8 cellular contexts compared by ENCODE assay signal in genomic region chr9:613771-614347, GRCh38.
DNase-seq lines count a peak whose midpoint lies in the region; ATAC-seq and FAIRE-seq lines count a peak whose summit lies in the region.

No MANE protein-coding gene starts in this region.

- H2AFZ ChIP-seq in neuronal stem cell (ENCODE audit: low read length): peak overlapping the region; percentile 54

- H2BK12ac ChIP-seq in neuronal stem cell (ENCODE audit: low read length): no peak overlapping the region

- FAIRE-seq in GM19239 (lab: Jason Lieb, UNC): peak; percentile 58

- no peaks in the 10 kb centered on the region for H3K79me1 ChIP-seq in neuronal stem cell (ENCODE audit: low read depth, low read length)

- H2BK15ac ChIP-seq in neuronal stem cell (ENCODE audit: low read length): no peak overlapping the region

- no CpG with 5 or more reads among the region's 7 CpGs for WGBS in neuronal stem cell (ENCODE audit: extremely low coverage in 2 of 2, insufficient read length in 2 of 2, insufficient replicate concordance in 1 of 2), 2 donors

- ATAC-seq in HG03378 (IDR thresholded peaks at IDR 0.05; ENCODE audit: unreplicated experiment): peak; percentile 78

- H3K9me3 ChIP-seq in neuronal stem cell (replicated peaks in 1 of 2; ENCODE audit: control insufficient read depth in 2 of 2, insufficient read depth in 1 of 2, low read depth in 1 of 2, low read length in 2 of 2): no peaks in the 10 kb centered on the region

- no peak overlapping the region for H3K23ac ChIP-seq in neuronal stem cell (ENCODE audit: low read depth, low read length, poor library complexity)

- H3K27ac ChIP-seq in neuronal stem cell (replicated peaks; ENCODE audit: low read length): no peak overlapping the region

- H3K27me3 ChIP-seq in neuronal stem cell (ENCODE audit: control insufficient read depth in 3 of 3, insufficient read depth in 3 of 3, low read depth in 1 of 3, low read length in 3 of 3): no peaks in the 10 kb centered on the region

- H2BK5ac ChIP-seq in neuronal stem cell (ENCODE audit: low read length): no peak overlapping the region

- H3K14ac ChIP-seq in neuronal stem cell (ENCODE audit: low read length): no peak overlapping the region

- no peaks in the 10 kb centered on the region for H3K36me3 ChIP-seq in neuronal stem cell (replicated peaks in 1 of 2; ENCODE audit: control insufficient read depth in 2 of 2, insufficient read depth in 2 of 2, low read length in 2 of 2)

- no peak overlapping the region for H2BK120ac ChIP-seq in neuronal stem cell (ENCODE audit: low read depth, low read length)

- H4K8ac ChIP-seq in neuronal stem cell (ENCODE audit: low read depth, low read length): no peak overlapping the region

- H3K4me1 ChIP-seq in neuronal stem cell (ENCODE audit: control insufficient read depth in 2 of 2, insufficient read depth in 1 of 2, low read depth in 1 of 2, low read length in 2 of 2): peaks cover 2 to 5% of the 10 kb centered on the region in 2 donors

- no peak overlapping the region for H3K4ac ChIP-seq in neuronal stem cell (ENCODE audit: low read length)

- H3K18ac ChIP-seq in neuronal stem cell (ENCODE audit: low read length): no peak overlapping the region

- H3K4me3 ChIP-seq in neuronal stem cell (ENCODE audit: low read length in 2 of 2): no peak overlapping the region

- no peak overlapping the region for H3K9ac ChIP-seq in neuronal stem cell (ENCODE audit: low read depth, low read length, poor library complexity)

- H2AK5ac ChIP-seq in neuronal stem cell (ENCODE audit: low read depth, low read length): no peak overlapping the region

- no peak overlapping the region for H3K4me2 ChIP-seq in neuronal stem cell (ENCODE audit: insufficient read depth, low read length, poor library complexity, severe bottlenecking)

- no peak overlapping the region for H4K91ac ChIP-seq in neuronal stem cell (ENCODE audit: low read depth, low read length, poor library complexity)

- DNase-seq in COLO668 (lab: John Stamatoyannopoulos, UW; ENCODE audit: unreplicated experiment): peak; percentile 39
- peak; percentile 8 for DNase-seq in GM19239 (ENCODE audit: insufficient read length, low spot score)
- peak; percentile 67 to 88 for DNase-seq in NOMO-1 (lab: John Stamatoyannopoulos, UW; ENCODE audit: unreplicated experiment in 2 of 2)
- peak; percentile 16 for DNase-seq in activated naive CD4-positive, alpha-beta T cell treated with anti-CD3 and anti-CD28 coated beads, Interleukin-2, amount 50 U/mL, for 16 hours
- peak; percentile 95 for DNase-seq in globus pallidus (ENCODE audit: low spot score)
- DNase-seq in neuronal stem cell (ENCODE audit: low spot score): peak; percentile 68
- DNase-seq in NCI-H146 treated with DMSO at 0.1 percent for 48 hours (lab: John Stamatoyannopoulos, UW; ENCODE audit: unreplicated experiment): no peak
